In genomic region chr1:68228833-68229232, GRCh38 we compare ENCODE assay signal across 17 cellular contexts. TPM values are rescaled to one million over a fixed set of nuclear protein-coding genes. Genes with fewer than 3 reads are reported as not detected.
A peak's percentile ranks its signal among the peaks of the same experiment; 100 is the strongest.
DNase-seq lines count a peak whose midpoint lies in the region; FAIRE-seq and TF ChIP-seq lines count a peak whose summit lies in the region.
"Had no signal": no experiment of that assay in that cellular context is flagged by ENCODE, and none has a peak within 500 bp of the region (broad histone marks: within the 10 kb centered on the region; RNA-seq: fewer than 3 reads in every experiment).

No MANE protein-coding gene starts in this region.

- H3K4me2 ChIP-seq in trophoblast cell (ENCODE audit: low read length): peak overlapping the region; percentile 47

- no peak overlapping the region for H4K91ac ChIP-seq in trophoblast cell (ENCODE audit: low read depth, low read length)

- H3K4me3 ChIP-seq in esophagus muscularis mucosa: peak overlapping the region; percentile 80 to 94 (median 80)
- no peak overlapping the region for H3K4me3 ChIP-seq in trophoblast cell (ENCODE audit: low read depth, low read length)
- H3K4me3 ChIP-seq: HAP-1, SJCRH30 had no signal

- peak overlapping the region; percentile 94 to 97 (median 96) for H3K27ac ChIP-seq in esophagus muscularis mucosa (replicated peaks in 1 of 4)
- H3K27ac ChIP-seq in trophoblast cell (ENCODE audit: low read depth, low read length): no peak overlapping the region
- H3K27ac ChIP-seq: C4-2B, SJCRH30 had no signal

- no peak overlapping the region for H2AK5ac ChIP-seq in trophoblast cell (ENCODE audit: low read length)

- H3K27me3 ChIP-seq in esophagus muscularis mucosa (no peaks in the 10 kb centered on the region), trophoblast cell (ENCODE audit: insufficient read depth, low read length) (no peaks in the 10 kb centered on the region)
- H3K27me3 ChIP-seq: SJCRH30 had no signal

- H2BK5ac ChIP-seq in trophoblast cell (ENCODE audit: low read depth, low read length, poor library complexity): no peak overlapping the region

- no peak overlapping the region for H3K9ac ChIP-seq in trophoblast cell (ENCODE audit: low read length)

- no peak overlapping the region for H4K12ac ChIP-seq in trophoblast cell (ENCODE audit: low read depth, low read length)

- H3K4ac ChIP-seq in trophoblast cell (ENCODE audit: low read depth, low read length): peak overlapping the region; percentile 90

- DNase-seq in AG09319 (ENCODE audit: extremely low read depth, low read depth) (peak; percentile 49), NCI-H2171 treated with DMSO at 0.1 percent for 48 hours (lab: John Stamatoyannopoulos, UW) (peak; percentile 7), esophagus muscularis mucosa (ENCODE audit: extremely low spot score) (no peak), trophoblast cell (no peak), RCC 7860 (ENCODE audit: low spot score) (no peak), T-helper 9 cell (no peak), hepatic stellate cell (ENCODE audit: low spot score) (no peak)
- no peak for DNase-seq in activated effector memory CD4-positive, alpha-beta T cell treated with anti-CD3 and anti-CD28 coated beads, Interleukin-2, amount 50 U/mL, for 16 hours
- DNase-seq: activated CD4-positive, alpha-beta T cell treated with anti-CD3 and anti-CD28 coated beads, Interleukin-2, amount 10 ng/mL, durations not matched to agents 24 days and 14 days; activated naive CD4-positive, alpha-beta T cell treated with Interleukin-2 at 50 U/mL for 16 hours; effector memory CD4-positive, alpha-beta T cell; NCI-H226; SJCRH30; stimulated activated CD4-positive, alpha-beta T cell treated with anti-CD3 and anti-CD28 coated beads, Interleukin-4, amount 100 ng/mL, for 1 hour had no signal

- H3K18ac ChIP-seq in trophoblast cell (ENCODE audit: low read length): no peak overlapping the region

- H3K36me3 ChIP-seq in esophagus muscularis mucosa: no peaks in the 10 kb centered on the region
- H3K36me3 ChIP-seq in trophoblast cell (ENCODE audit: control insufficient read depth in 1 of 2, insufficient read depth in 2 of 2, low read length in 2 of 2): no peaks in the 10 kb centered on the region
- H3K36me3 ChIP-seq: HAP-1, SJCRH30 had no signal

- no peak overlapping the region for H4K8ac ChIP-seq in trophoblast cell (ENCODE audit: low read depth, low read length)

- intact Hi-C loops in esophagus muscularis mucosa (cut with DNase I): loop anchor here (2.0 kb wide), 1 partner anchor 108 kb away; no protein-coding TSS in a partner anchor

- no peak overlapping the region for H2BK12ac ChIP-seq in trophoblast cell (ENCODE audit: low read length)

- no peak overlapping the region for H2AFZ ChIP-seq in trophoblast cell (ENCODE audit: insufficient read depth, low read length, poor library complexity)

- H2BK120ac ChIP-seq in trophoblast cell (ENCODE audit: insufficient read depth, low read length, poor library complexity): no peak overlapping the region

- peaks cover 33% of the 10 kb centered on the region for H3K79me2 ChIP-seq in trophoblast cell (ENCODE audit: control insufficient read depth, insufficient read depth, low read length, poor library complexity)

- TF ChIP-seq EP300 in esophagus muscularis mucosa (IDR thresholded peaks at IDR 0.05): no peak

- H3K79me1 ChIP-seq in trophoblast cell (ENCODE audit: low read length): peaks cover 19% of the 10 kb centered on the region

- H3K14ac ChIP-seq in trophoblast cell (ENCODE audit: low read length): no peak overlapping the region

- no peak for FAIRE-seq in RCC 7860 (lab: Jason Lieb, UNC)
- FAIRE-seq: GM19239 had no signal

- no peak for TF ChIP-seq POLR2A in esophagus muscularis mucosa (IDR thresholded peaks at IDR 0.05; ENCODE audit: low read depth)

- no peaks in the 10 kb centered on the region for H3K9me3 ChIP-seq in esophagus muscularis mucosa
- no peaks in the 10 kb centered on the region for H3K9me3 ChIP-seq in trophoblast cell (ENCODE audit: insufficient read depth, low read depth, low read length)
- H3K9me3 ChIP-seq: HAP-1, SJCRH30 had no signal

- peaks cover 5 to 78% (median 66%) of the 10 kb centered on the region in 4 donors for H3K4me1 ChIP-seq in esophagus muscularis mucosa
- peaks cover 3 to 9% of the 10 kb centered on the region in 2 experiments for H3K4me1 ChIP-seq in trophoblast cell (ENCODE audit: control insufficient read depth in 1 of 2, insufficient read depth in 2 of 2, low read length in 2 of 2)

- WGBS in esophagus muscularis mucosa: 18% methylated on average over 3 of the region's 3 CpGs
- WGBS in trophoblast cell (ENCODE audit: extremely low coverage, insufficient coverage, insufficient read length): no CpG with 5 or more reads among the region's 3 CpGs

- no peak overlapping the region for H3K23ac ChIP-seq in trophoblast cell (ENCODE audit: low read length)

- no peak for TF ChIP-seq CTCF in AG09319 (IDR thresholded peaks at IDR 0.05; ENCODE audit: low read depth, low read length)
- no peak for TF ChIP-seq CTCF in esophagus muscularis mucosa (IDR thresholded peaks at IDR 0.05)

RNA-seq across cellular contexts. Expression of gene WLS, which starts 3.5 kb away (rescaled TPM):
- 100 to 1,000 TPM in 3 of 4 donors, 10 to 100 TPM in 1; 94.8 to 228 (median 163) TPM for total RNA-seq in esophagus muscularis mucosa
- 633 and 667 TPM in 2 replicates for polyA plus RNA-seq in trophoblast cell (2013)
- total RNA-seq: activated CD4-positive, alpha-beta T cell treated with anti-CD3 and anti-CD28 coated beads, Interleukin-2, amount 10 ng/mL, durations not matched to agents 24 days and 14 days had no signal

Comparison
In these comparisons a context has a peak if more than half of its experiments do, and no peak if none do; other contexts are left out.
1. DNase-seq: peak in AG09319 (single experiment) and NCI-H2171 treated with DMSO at 0.1 percent for 48 hours (single experiment); none in esophagus muscularis mucosa (single experiment), trophoblast cell (0 of 2), RCC 7860 (single experiment), T-helper 9 cell (single experiment), activated effector memory CD4-positive, alpha-beta T cell treated with anti-CD3 and anti-CD28 coated beads, Interleukin-2, amount 50 U/mL, for 16 hours (single experiment) and hepatic stellate cell (single experiment).